ENCODE assay signal across 39 cellular contexts in the genomic region with DNA sequence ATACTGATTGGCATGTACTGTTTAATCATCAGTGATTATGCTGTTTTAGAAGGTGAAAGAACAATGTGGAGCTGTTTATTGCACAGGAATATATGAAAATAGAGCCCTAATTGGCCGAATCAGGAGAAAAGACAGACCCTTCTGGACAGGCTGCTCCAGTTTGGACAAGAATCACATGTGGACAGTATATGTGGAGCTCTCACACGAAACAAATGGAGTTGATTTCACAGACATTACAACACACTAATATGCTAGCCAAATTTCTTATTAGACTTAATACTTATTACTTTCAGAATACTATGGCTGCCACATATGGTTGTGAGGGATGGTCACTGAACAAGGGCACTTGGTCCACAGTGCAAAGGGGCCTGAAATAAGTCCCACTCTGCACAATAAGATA. TPM values are rescaled to one million over a fixed set of nuclear protein-coding genes. Genes with fewer than 3 reads are reported as not detected.
"Had no signal": no experiment of that assay in that cellular context is flagged by ENCODE, and none has a peak within 500 bp of the region (broad histone marks: within the 10 kb centered on the region; RNA-seq: fewer than 3 reads in every experiment).

No MANE protein-coding gene starts in this region.

- H3K4me3 ChIP-seq: coronary artery, heart left ventricle, pancreas, prostate gland, sigmoid colon, smooth muscle cell, thoracic aorta had no signal

- H3K27me3 ChIP-seq: brain microvascular endothelial cell had no signal

- H3K4me2 ChIP-seq: smooth muscle cell had no signal

- H3K4me1 ChIP-seq: prostate gland had no signal

- DNase-seq: activated CD4-positive, alpha-beta T cell treated with anti-CD3 and anti-CD28 coated beads for 4 hours; activated CD4-positive, alpha-beta T cell treated with anti-CD3 and anti-CD28 coated beads, Interleukin-2, amount 50 U/mL, for 48 hours; activated CD8-positive, alpha-beta memory T cell treated with anti-CD3 and anti-CD28 coated beads, Interleukin-2, amount 50 U/mL, for 4 hours; activated gamma-delta T cell; activated naive CD4-positive, alpha-beta T cell treated with anti-CD3 and anti-CD28 coated beads, Interleukin-2, amount 10 ng/mL, durations not matched to agents 7 days and 5 days; activated naive CD8-positive, alpha-beta T cell treated with anti-CD3 and anti-CD28 coated beads, Interleukin-2, amount 10 ng/mL, durations not matched to agents 7 days and 5 days; activated T-cell treated with anti-CD3 and anti-CD28 coated beads, Interleukin-2, amount 50 U/mL, for 1 hour; amniotic stem cell; brain microvascular endothelial cell; endodermal cell; heart left ventricle; hypothalamus; immature natural killer cell; kidney; left colon; mammary epithelial cell; naive thymus-derived CD4-positive, alpha-beta T cell; pancreas; retina; sigmoid colon; stimulated activated CD4-positive, alpha-beta T cell treated with anti-CD3 and anti-CD28 coated beads, Interleukin-1b, Interleukin-23, amount 100 ng/mL, for 48 hours; stimulated activated CD4-positive, alpha-beta T cell treated with anti-CD3 and anti-CD28 coated beads, Interleukin-4, amount 100 ng/mL, for 4 hours; stimulated activated CD8-positive, alpha-beta memory T cell treated with anti-CD3 and anti-CD28 coated beads, Interleukin-4, amount 100 ng/mL, for 48 hours; stimulated activated naive B cell treated with anti-CD40 and anti-IgM and Interleukin-4, amounts not matched to agents 10 μg/mL and 1 μg/mL and 100 μg/mL, for 72 hours; T-helper 9 cell; trophoblast cell had no signal

- H3K9me3 ChIP-seq: heart left ventricle, pancreas, prostate gland, sigmoid colon, thoracic aorta had no signal

- H3K27ac ChIP-seq: brain microvascular endothelial cell, coronary artery, heart left ventricle, pancreas, prostate gland, sigmoid colon, thoracic aorta, VCaP had no signal

- ATAC-seq: esophagus mucosa; heart left ventricle; left colon; naive thymus-derived CD4-positive, alpha-beta T cell; pancreas; stimulated activated naive B cell treated with anti-CD40 and anti-IgM and Interleukin-4, amounts not matched to agents 10 μg/mL and 1 μg/mL and 100 μg/mL, for 72 hours had no signal

- H3K36me3 ChIP-seq: brain microvascular endothelial cell, heart left ventricle, pancreas, prostate gland, sigmoid colon, thoracic aorta had no signal

RNA-seq across cellular contexts. Expression of gene TWIST1, which starts 15.5 kb away (rescaled TPM):
- total RNA-seq: activated naive CD8-positive, alpha-beta T cell treated with anti-CD3 and anti-CD28 coated beads, Interleukin-2, amount 10 ng/mL, durations not matched to agents 7 days and 5 days had no signal

RNA-seq across cellular contexts. Expression of gene FERD3L, which starts 43.3 kb away (rescaled TPM):
- total RNA-seq: activated CD8-positive, alpha-beta memory T cell treated with anti-CD3 and anti-CD28 coated beads for 36 hours; activated naive CD8-positive, alpha-beta T cell treated with anti-CD3 and anti-CD28 coated beads, Interleukin-2, amount 10 ng/mL, durations not matched to agents 7 days and 5 days; astrocyte; cardiac septum; cerebellum; endodermal cell; esophagus mucosa; fibroblast of villous mesenchyme; heart left ventricle; kidney; left colon; liver; mammary epithelial cell; mesothelial cell of epicardium; naive thymus-derived CD4-positive, alpha-beta T cell; pancreas; prostate gland; sigmoid colon; smooth muscle cell; thoracic aorta had no signal
